11 cellular contexts compared by ENCODE assay signal in the genomic region with DNA sequence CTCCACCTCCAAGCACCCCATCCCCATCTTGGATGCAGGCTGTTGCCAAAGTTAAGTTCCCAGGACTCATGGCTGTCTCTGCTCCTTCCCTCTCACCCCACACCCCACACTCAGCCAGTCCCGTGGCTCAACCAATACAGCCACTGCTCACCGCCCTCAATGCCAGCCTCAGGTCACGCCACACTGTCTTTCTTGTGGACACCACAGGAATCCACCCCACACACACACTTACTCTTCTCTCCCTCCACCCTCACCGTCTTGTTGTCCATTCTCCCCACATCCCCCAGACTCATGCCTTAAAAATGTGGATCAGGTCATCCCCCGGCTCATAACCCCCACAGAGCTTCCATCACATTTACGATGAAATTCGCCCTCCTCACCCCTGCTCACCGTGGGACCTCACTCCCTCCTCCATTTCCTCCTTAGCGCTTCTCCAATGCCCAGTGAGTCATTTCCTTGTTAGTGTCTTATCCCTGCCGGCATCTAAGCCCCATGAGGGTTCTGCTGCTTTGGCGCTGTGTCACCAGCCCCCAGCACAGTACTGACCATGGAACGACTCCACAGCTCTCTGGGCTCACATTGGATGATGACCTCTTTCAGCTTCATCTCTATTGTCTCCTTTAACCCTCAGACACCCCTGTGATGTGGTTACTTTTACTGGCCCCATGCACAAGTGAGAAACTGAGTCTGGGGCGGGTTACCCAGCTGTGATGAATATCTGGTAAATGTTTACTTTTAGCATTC. TPM values are rescaled to one million over a fixed set of nuclear protein-coding genes. Genes with fewer than 3 reads are reported as not detected.
DNase-seq lines count a peak whose midpoint lies in the region; ATAC-seq, FAIRE-seq and TF ChIP-seq lines count a peak whose summit lies in the region.
"Had no signal": no experiment of that assay in that cellular context is flagged by ENCODE, and none has a peak within 500 bp of the region (broad histone marks: within the 10 kb centered on the region; RNA-seq: fewer than 3 reads in every experiment).

No MANE protein-coding gene starts in this region.

- H3K4me3 ChIP-seq in BJ (ENCODE audit: low read depth, low read length): no peak overlapping the region
- no peak overlapping the region for H3K4me3 ChIP-seq in HUES6 (ENCODE audit: low read depth, low read length)
- no peak overlapping the region for H3K4me3 ChIP-seq in brain microvascular endothelial cell (ENCODE audit: low read depth, low read length)
- H3K4me3 ChIP-seq in lower lobe of right lung: no peak overlapping the region
- H3K4me3 ChIP-seq in WERI-Rb-1 (ENCODE audit: low read depth, low read length): no peak overlapping the region
- H3K4me3 ChIP-seq: sigmoid colon had no signal

- POLR2A ChIA-PET in BJ (lab: Charles Lee): interaction anchor here (0.6 kb wide), 1 partner anchor 185 kb away, joined by 3 read pairs; no protein-coding TSS in a partner anchor

- CTCF ChIA-PET in BJ (lab: Yijun Ruan, JAX): interaction anchor here (0.5 to 6.8 kb wide), 9 partner anchors 9 to 244 kb away, joined by 3 to 60 read pairs (median 4); no protein-coding TSS in a partner anchor

- ATAC-seq in lower lobe of right lung: peak in 1 of 2 donors; percentile 8

- TF ChIP-seq CTCF in BJ (IDR thresholded peaks at IDR 0.05; ENCODE audit: insufficient read depth, low read depth, low read length): no peak
- peak; percentile 1 for TF ChIP-seq CTCF in brain microvascular endothelial cell (IDR thresholded peaks at IDR 0.05; ENCODE audit: low read depth, low read length, missing control alignments)
- TF ChIP-seq CTCF in lower lobe of right lung (IDR thresholded peaks at IDR 0.05): no peak
- TF ChIP-seq CTCF in WERI-Rb-1 (IDR thresholded peaks at IDR 0.05; ENCODE audit: low read depth, low read length): no peak

- intact Hi-C loops in lower lobe of right lung (cut with DNase I): no loop called here

- DNase-seq in BJ (ENCODE audit: low read depth): peak; percentile 100
- DNase-seq in brain microvascular endothelial cell: peak; percentile 100
- no peak for DNase-seq in lower lobe of right lung
- no peak for DNase-seq in GM12892 (ENCODE audit: insufficient read length)
- DNase-seq in activated naive CD4-positive, alpha-beta T cell (lab: John Stamatoyannopoulos, UW): no peak
- DNase-seq in activated CD4-positive, CD25-positive, alpha-beta regulatory T cell (lab: John Stamatoyannopoulos, UW): no peak
- no peak for DNase-seq in WERI-Rb-1
- DNase-seq: effector CD4-positive, alpha-beta T cell; sigmoid colon had no signal

- H3K4me1 ChIP-seq in HUES6 (ENCODE audit: control insufficient read depth, insufficient read depth, low read length): peaks cover 35% of the 10 kb centered on the region
- H3K4me1 ChIP-seq in lower lobe of right lung: peaks cover 83% of the 10 kb centered on the region
- H3K4me1 ChIP-seq: sigmoid colon had no signal

- in situ Hi-C loops in brain microvascular endothelial cell (cut with HindIII; ENCODE audit: low pct_ligation_motif_present, low sequenced_read_pairs): no loop called here

- FAIRE-seq in GM12892 (lab: Jason Lieb, UNC): no peak
- FAIRE-seq: TTC549 had no signal

- 0 out of 2 replicates have a peak, but pooled peaks cover 3% of the 10 kb centered on the region for H3K9me3 ChIP-seq in HUES6 (ENCODE audit: control insufficient read depth, insufficient read depth, low read depth, low read length)
- H3K9me3 ChIP-seq in lower lobe of right lung: no peaks in the 10 kb centered on the region
- no peaks in the 10 kb centered on the region for H3K9me3 ChIP-seq in WERI-Rb-1 (ENCODE audit: severe bottlenecking)
- H3K9me3 ChIP-seq: sigmoid colon had no signal

- H3K9ac ChIP-seq in HUES6 (ENCODE audit: low read length): peak overlapping the region; percentile 8

- H3K36me3 ChIP-seq in BJ (ENCODE audit: control insufficient read depth, insufficient read depth, low read length): peaks cover 2% of the 10 kb centered on the region
- no peaks in the 10 kb centered on the region for H3K36me3 ChIP-seq in HUES6 (ENCODE audit: control insufficient read depth, insufficient read depth, low read length)
- peaks cover 74% of the 10 kb centered on the region for H3K36me3 ChIP-seq in brain microvascular endothelial cell (replicated peaks)
- peaks cover 28% of the 10 kb centered on the region for H3K36me3 ChIP-seq in lower lobe of right lung
- no peaks in the 10 kb centered on the region for H3K36me3 ChIP-seq in WERI-Rb-1
- H3K36me3 ChIP-seq: sigmoid colon had no signal

- TF ChIP-seq POLR2A in GM12892 (IDR thresholded peaks at IDR 0.05; ENCODE audit: low read depth, low read length): no peak

- H3K27me3 ChIP-seq in BJ (ENCODE audit: control insufficient read depth, insufficient read depth, low read length): no peaks in the 10 kb centered on the region
- no peaks in the 10 kb centered on the region for H3K27me3 ChIP-seq in HUES6 (ENCODE audit: control insufficient read depth, insufficient read depth, low read length)
- no peaks in the 10 kb centered on the region for H3K27me3 ChIP-seq in brain microvascular endothelial cell (replicated peaks)
- H3K27me3 ChIP-seq in lower lobe of right lung (ENCODE audit: low read depth): no peaks in the 10 kb centered on the region
- H3K27me3 ChIP-seq in WERI-Rb-1 (ENCODE audit: insufficient read depth, low read depth, severe bottlenecking): peaks cover 97% of the 10 kb centered on the region

- no peak overlapping the region for H3K27ac ChIP-seq in HUES6 (ENCODE audit: low read depth, low read length)
- H3K27ac ChIP-seq in brain microvascular endothelial cell: peak overlapping the region; percentile 98
- H3K27ac ChIP-seq in lower lobe of right lung: peak overlapping the region; percentile 19
- H3K27ac ChIP-seq in WERI-Rb-1: no peak overlapping the region
- H3K27ac ChIP-seq: sigmoid colon had no signal

RNA-seq across cellular contexts. Expression of a gene that starts 13.8 kb away (rescaled TPM):
- polyA plus RNA-seq in BJ (2011; rRNA removed): 16.1 and 18.5 TPM in 2 replicates
- polyA minus RNA-seq in BJ (2011; rRNA and poly(A)+ RNA removed): 24.0 and 40.3 TPM in 2 replicates
- 394 TPM for total RNA-seq in lower lobe of right lung
- polyA plus RNA-seq in GM12892 (2012; ENCODE audit: missing spikeins): not detected

Comparison
In these comparisons a context has a peak if more than half of its experiments do, and no peak if none do; other contexts are left out.
1. DNase-seq: peak in BJ (single experiment) and brain microvascular endothelial cell (single experiment); none in lower lobe of right lung (single experiment), GM12892 (single experiment), activated naive CD4-positive, alpha-beta T cell (0 of 4), activated CD4-positive, CD25-positive, alpha-beta regulatory T cell (0 of 4) and WERI-Rb-1 (single experiment).
2. H3K27ac ChIP-seq: peak in brain microvascular endothelial cell (single experiment) and lower lobe of right lung (single experiment); none in HUES6 (single experiment) and WERI-Rb-1 (single experiment).